ENCODE assay signal across 8 cellular contexts in the genomic region with DNA sequence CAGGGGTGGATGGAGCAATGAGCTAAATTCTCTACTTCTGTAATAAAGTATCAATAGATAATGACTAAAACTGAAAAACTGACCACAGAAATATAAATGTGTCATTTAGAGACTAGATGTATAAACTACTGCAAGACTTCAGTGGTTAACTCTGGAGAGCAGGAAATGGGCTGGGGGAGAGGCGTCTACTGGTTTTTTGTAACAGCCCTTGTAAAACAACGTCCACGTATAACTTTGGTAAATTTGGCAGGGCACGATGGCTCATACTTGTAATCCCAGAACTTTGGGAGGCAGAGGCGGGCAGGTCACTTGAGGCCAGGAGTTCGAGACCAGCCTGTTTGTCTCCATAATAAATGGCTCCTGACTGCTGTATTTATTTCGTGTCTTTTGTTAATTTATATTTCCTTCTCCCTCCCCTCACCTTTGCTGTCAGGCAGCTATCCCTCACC. TPM values are rescaled to one million over a fixed set of nuclear protein-coding genes. Genes with fewer than 3 reads are reported as not detected.
DNase-seq lines count a peak whose midpoint lies in the region; ATAC-seq and TF ChIP-seq lines count a peak whose summit lies in the region.

No MANE protein-coding gene starts in this region.

- peak; percentile 54 for ATAC-seq in GM21515 (IDR thresholded peaks at IDR 0.05; ENCODE audit: unreplicated experiment)
- ATAC-seq in stimulated activated naive B cell treated with anti-CD40 and anti-IgM and Interleukin-4, amounts not matched to agents 10 μg/mL and 1 μg/mL and 100 μg/mL, for 72 hours (replicated peaks) = peak; percentile 88 to 91
- ATAC-seq in gastroesophageal sphincter = no peak

- CTCF ChIA-PET in HEK293T (lab: Yijun Ruan, JAX) = no interaction called here

- no peak for TF ChIP-seq CTCF in gastroesophageal sphincter (IDR thresholded peaks at IDR 0.05)

- H3K9me3 ChIP-seq in gastroesophageal sphincter = no peaks in the 10 kb centered on the region

- H3K9me3 Mint-ChIP-seq in activated T-helper 1 cell treated with anti-CD3 and anti-CD28 coated beads, Interleukin-12 subunit alpha, Interleukin-12 subunit beta, Interleukin-2, Interleukin-4 antibody, amounts not matched to agents 30 ng/mL and 10 ng/mL and 1 ng/mL, durations not matched to agents 14 hours and 24 hours and 36 hours = no peaks in the 10 kb centered on the region
- H3K9me3 Mint-ChIP-seq in stimulated activated naive B cell treated with anti-CD40 and anti-IgM and Interleukin-4, amounts not matched to agents 10 μg/mL and 1 μg/mL and 100 μg/mL, for 72 hours = no peaks in the 10 kb centered on the region

- H3K27me3 Mint-ChIP-seq in activated T-helper 1 cell treated with anti-CD3 and anti-CD28 coated beads, Interleukin-12 subunit alpha, Interleukin-12 subunit beta, Interleukin-2, Interleukin-4 antibody, amounts not matched to agents 30 ng/mL and 10 ng/mL and 1 ng/mL, durations not matched to agents 14 hours and 24 hours and 36 hours (ENCODE audit: insufficient read depth) = no peaks in the 10 kb centered on the region
- no peaks in the 10 kb centered on the region for H3K27me3 Mint-ChIP-seq in stimulated activated naive B cell treated with anti-CD40 and anti-IgM and Interleukin-4, amounts not matched to agents 10 μg/mL and 1 μg/mL and 100 μg/mL, for 72 hours

- H3K36me3 Mint-ChIP-seq in activated T-helper 1 cell treated with anti-CD3 and anti-CD28 coated beads, Interleukin-12 subunit alpha, Interleukin-12 subunit beta, Interleukin-2, Interleukin-4 antibody, amounts not matched to agents 30 ng/mL and 10 ng/mL and 1 ng/mL, durations not matched to agents 14 hours and 24 hours and 36 hours (ENCODE audit: low read depth) = peaks cover 28% of the 10 kb centered on the region
- H3K36me3 Mint-ChIP-seq in stimulated activated naive B cell treated with anti-CD40 and anti-IgM and Interleukin-4, amounts not matched to agents 10 μg/mL and 1 μg/mL and 100 μg/mL, for 72 hours = peaks cover 11 to 36% of the 10 kb centered on the region in 2 donors

- H3K27ac Mint-ChIP-seq in activated T-helper 1 cell treated with anti-CD3 and anti-CD28 coated beads, Interleukin-12 subunit alpha, Interleukin-12 subunit beta, Interleukin-2, Interleukin-4 antibody, amounts not matched to agents 30 ng/mL and 10 ng/mL and 1 ng/mL, durations not matched to agents 14 hours and 24 hours and 36 hours = peak overlapping the region; percentile 92
- H3K27ac Mint-ChIP-seq in stimulated activated naive B cell treated with anti-CD40 and anti-IgM and Interleukin-4, amounts not matched to agents 10 μg/mL and 1 μg/mL and 100 μg/mL, for 72 hours = peak overlapping the region; percentile 91

- no peak overlapping the region for H3K27ac ChIP-seq in gastroesophageal sphincter

- DNase-seq in Daoy (ENCODE audit: low read depth) = peak; percentile 34
- peak; percentile 53 for DNase-seq in Jurkat, Clone E6-1 (ENCODE audit: low read depth, low spot score)
- DNase-seq in activated T-helper 1 cell treated with anti-CD3 and anti-CD28 coated beads, Interleukin-12 subunit alpha, Interleukin-12 subunit beta, Interleukin-2, Interleukin-4 antibody, amounts not matched to agents 30 ng/mL and 10 ng/mL and 1 ng/mL, durations not matched to agents 14 hours and 24 hours and 36 hours (ENCODE audit: low spot score) = peak; percentile 60
- peak; percentile 45 for DNase-seq in stimulated activated naive B cell treated with anti-CD40 and anti-IgM and Interleukin-4, amounts not matched to agents 10 μg/mL and 1 μg/mL and 100 μg/mL, for 72 hours
- DNase-seq in HEK293T (ENCODE audit: extremely low spot score) = no peak
- DNase-seq in NCI-H128 (lab: John Stamatoyannopoulos, UW; ENCODE audit: unreplicated experiment) = no peak

- no peak for TF ChIP-seq POLR2A in gastroesophageal sphincter (IDR thresholded peaks at IDR 0.05)

- peaks cover 0 to 13% (median 3%) of the 10 kb centered on the region in 3 donors for H3K4me1 ChIP-seq in gastroesophageal sphincter

- intact Hi-C loops in activated T-helper 1 cell treated with anti-CD3 and anti-CD28 coated beads, Interleukin-12 subunit alpha, Interleukin-12 subunit beta, Interleukin-2, Interleukin-4 antibody, amounts not matched to agents 30 ng/mL and 10 ng/mL and 1 ng/mL, durations not matched to agents 14 hours and 24 hours and 36 hours (cut with micrococcal nuclease) = loop anchor here (1.0 kb wide), 4 partner anchors 10 to 56 kb away; no protein-coding TSS in a partner anchor

- H3K27me3 ChIP-seq in gastroesophageal sphincter = no peaks in the 10 kb centered on the region

- H3K4me3 Mint-ChIP-seq in activated T-helper 1 cell treated with anti-CD3 and anti-CD28 coated beads, Interleukin-12 subunit alpha, Interleukin-12 subunit beta, Interleukin-2, Interleukin-4 antibody, amounts not matched to agents 30 ng/mL and 10 ng/mL and 1 ng/mL, durations not matched to agents 14 hours and 24 hours and 36 hours = peak overlapping the region; percentile 72
- peak overlapping the region; percentile 34 to 51 for H3K4me3 Mint-ChIP-seq in stimulated activated naive B cell treated with anti-CD40 and anti-IgM and Interleukin-4, amounts not matched to agents 10 μg/mL and 1 μg/mL and 100 μg/mL, for 72 hours

- 32 to 44% methylated on average over 6 to 7 of the region's 7 CpGs for WGBS in gastroesophageal sphincter (ENCODE audit: low coverage in 1 of 2), 2 donors

- TF ChIP-seq EP300 in gastroesophageal sphincter (IDR thresholded peaks at IDR 0.05) = no peak

- H3K4me3 ChIP-seq in Jurkat, Clone E6-1 (ENCODE audit: low read length) = no peak overlapping the region
- no peak overlapping the region for H3K4me3 ChIP-seq in gastroesophageal sphincter

- POLR2A ChIA-PET in HEK293T (lab: Yijun Ruan, JAX) = no interaction called here

- no peaks in the 10 kb centered on the region for H3K36me3 ChIP-seq in gastroesophageal sphincter

- H3K4me1 Mint-ChIP-seq in activated T-helper 1 cell treated with anti-CD3 and anti-CD28 coated beads, Interleukin-12 subunit alpha, Interleukin-12 subunit beta, Interleukin-2, Interleukin-4 antibody, amounts not matched to agents 30 ng/mL and 10 ng/mL and 1 ng/mL, durations not matched to agents 14 hours and 24 hours and 36 hours (ENCODE audit: low read depth) = peaks cover 84% of the 10 kb centered on the region
- peaks cover 46 to 75% of the 10 kb centered on the region in 2 donors for H3K4me1 Mint-ChIP-seq in stimulated activated naive B cell treated with anti-CD40 and anti-IgM and Interleukin-4, amounts not matched to agents 10 μg/mL and 1 μg/mL and 100 μg/mL, for 72 hours

TF ChIP-seq in HEK293T, 16 proteins besides CTCF, POLR2A, EP300 and RAD21:
- TF ChIP-seq L3MBTL2 (conservative IDR thresholded peaks at IDR 0.05) (no peak), ZNF384 (IDR thresholded peaks at IDR 0.05) (no peak), TARDBP (IDR thresholded peaks at IDR 0.05) (no peak), FOXM1 (IDR thresholded peaks at IDR 0.05; ENCODE audit: borderline replicate concordance) (no peak), LEF1 (IDR thresholded peaks at IDR 0.05; ENCODE audit: borderline replicate concordance) (no peak), FOXA1 (IDR thresholded peaks at IDR 0.05) (no peak), CTBP1 (IDR thresholded peaks at IDR 0.05; ENCODE audit: borderline replicate concordance) (no peak), PKNOX1 (IDR thresholded peaks at IDR 0.05) (no peak)

RNA-seq across cellular contexts. Expression of gene RAB27A, which starts 12.5 kb away (rescaled TPM):
- 6.5 and 9.7 TPM in 2 replicates for total RNA-seq in Daoy (2014; rRNA removed; shearing (Covaris generic))
- polyA plus RNA-seq in Jurkat, Clone E6-1 (2012; ENCODE audit: insufficient read depth, insufficient read length) = 39.3 TPM
- 98.6 and 100 TPM in 2 replicates for total RNA-seq in activated T-helper 1 cell treated with anti-CD3 and anti-CD28 coated beads, Interleukin-12 subunit alpha, Interleukin-12 subunit beta, Interleukin-2, Interleukin-4 antibody, amounts not matched to agents 30 ng/mL and 10 ng/mL and 1 ng/mL, durations not matched to agents 14 hours and 24 hours and 36 hours
- 10 to 100 TPM; 16.9 to 29.7 (median 21.4) TPM for total RNA-seq in gastroesophageal sphincter

RNA-seq across cellular contexts. Expression of gene PIGBOS1, which starts 41.8 kb away (rescaled TPM):
- 15.3 and 25.9 TPM in 2 replicates for total RNA-seq in Daoy (2014; rRNA removed; shearing (Covaris generic))
- polyA plus RNA-seq in Jurkat, Clone E6-1 (2012; ENCODE audit: insufficient read depth, insufficient read length) = 15.2 TPM
- 10.3 and 11.8 TPM in 2 replicates for total RNA-seq in activated T-helper 1 cell treated with anti-CD3 and anti-CD28 coated beads, Interleukin-12 subunit alpha, Interleukin-12 subunit beta, Interleukin-2, Interleukin-4 antibody, amounts not matched to agents 30 ng/mL and 10 ng/mL and 1 ng/mL, durations not matched to agents 14 hours and 24 hours and 36 hours
- total RNA-seq in gastroesophageal sphincter = 10 to 100 TPM in 3 of 4 donors, 1 to 10 TPM in 1; 6.7 to 19.6 (median 14.7) TPM

RNA-seq across cellular contexts. Expression of gene PIGB, which starts 41.9 kb away (rescaled TPM):
- 14.2 and 15.0 TPM in 2 replicates for total RNA-seq in Daoy (2014; rRNA removed; shearing (Covaris generic))
- polyA plus RNA-seq in Jurkat, Clone E6-1 (2012; ENCODE audit: insufficient read depth, insufficient read length) = 17.3 TPM
- 14.0 and 19.9 TPM in 2 replicates for total RNA-seq in activated T-helper 1 cell treated with anti-CD3 and anti-CD28 coated beads, Interleukin-12 subunit alpha, Interleukin-12 subunit beta, Interleukin-2, Interleukin-4 antibody, amounts not matched to agents 30 ng/mL and 10 ng/mL and 1 ng/mL, durations not matched to agents 14 hours and 24 hours and 36 hours
- total RNA-seq in gastroesophageal sphincter = 10 to 100 TPM in 2 of 4 donors, 1 to 10 TPM in 2; 7.0 to 14.0 (median 9.0) TPM

Comparison
In these comparisons a context has a peak if more than half of its experiments do, and no peak if none do; other contexts are left out.
1. DNase-seq: peak in Daoy (single experiment), Jurkat, Clone E6-1 (single experiment), activated T-helper 1 cell treated with anti-CD3 and anti-CD28 coated beads, Interleukin-12 subunit alpha, Interleukin-12 subunit beta, Interleukin-2, Interleukin-4 antibody, amounts not matched to agents 30 ng/mL and 10 ng/mL and 1 ng/mL, durations not matched to agents 14 hours and 24 hours and 36 hours (single experiment) and stimulated activated naive B cell treated with anti-CD40 and anti-IgM and Interleukin-4, amounts not matched to agents 10 μg/mL and 1 μg/mL and 100 μg/mL, for 72 hours (single experiment); none in HEK293T (single experiment) and NCI-H128 (single experiment).